Comparison of ENCODE assay signal across 21 cellular contexts in genomic region chr10:105742184-105742583, GRCh38.
DNase-seq lines count a peak whose midpoint lies in the region; TF ChIP-seq lines count a peak whose summit lies in the region.
"Had no signal": no experiment of that assay in that cellular context is flagged by ENCODE, and none has a peak within 500 bp of the region (broad histone marks: within the 10 kb centered on the region; RNA-seq: fewer than 3 reads in every experiment).

No MANE protein-coding gene starts in this region.

- no peaks in the 10 kb centered on the region for H3K4me1 Mint-ChIP-seq in Caco-2 (ENCODE audit: low read depth, unreplicated experiment)
- H3K4me1 Mint-ChIP-seq: activated naive CD4-positive, alpha-beta T cell treated with anti-CD3 and anti-CD28 coated beads, Interleukin-2, amount 50 U/mL, for 24 hours; CD14-positive monocyte; mesothelial cell of epicardium; T-helper 17 cell had no signal

- H3K4me1 ChIP-seq in Caco-2: no peaks in the 10 kb centered on the region
- H3K4me1 ChIP-seq: vagina had no signal

- DNase-seq in A172 (ENCODE audit: low spot score): peak; percentile 37
- peak; percentile 54 for DNase-seq in MV-4-11 (lab: John Stamatoyannopoulos, UW)
- DNase-seq in astrocyte of the hippocampus (ENCODE audit: low read depth, low spot score): peak; percentile 49
- DNase-seq in iris pigment epithelial cell (ENCODE audit: low read depth): peak; percentile 5
- no peak for DNase-seq in GOT3 (lab: John Stamatoyannopoulos, UW)
- no peak for DNase-seq in Caco-2
- no peak for DNase-seq in T1000 (lab: John Stamatoyannopoulos, UW)
- DNase-seq in Kasumi-1 (lab: John Stamatoyannopoulos, UW): no peak
- DNase-seq: activated CD4-positive, CD25-positive, alpha-beta regulatory T cell; activated CD8-positive, alpha-beta memory T cell treated with anti-CD3 and anti-CD28 coated beads for 24 hours; cortex of kidney; DMS153; hippocampal formation; MM.1S; NCI-H187 treated with DMSO at 0.1 percent for 48 hours; SHP77 treated with DMSO at 0.1 percent for 48 hours; T-helper 17 cell had no signal

- no peaks in the 10 kb centered on the region for H3K9me3 ChIP-seq in Caco-2
- H3K9me3 ChIP-seq: vagina had no signal

- no TSS peak for BruUV-seq in Caco-2 (replicated peaks; lab: Mats Ljungman, UMichigan)

- no peak for TF ChIP-seq CTCF in Caco-2 (IDR thresholded peaks at IDR 0.05; ENCODE audit: insufficient read depth in 1 of 2, low read depth in 1 of 2, low read length in 1 of 2, severe bottlenecking in 1 of 2, unreplicated experiment in 1 of 2)

- H3K36me3 ChIP-seq in Caco-2 (ENCODE audit: control insufficient read depth, insufficient read depth, low read length): no peaks in the 10 kb centered on the region
- H3K36me3 ChIP-seq: vagina had no signal

- CTCF ChIA-PET in Caco-2 (lab: Charles Lee): no interaction called here

- H3K27me3 ChIP-seq in Caco-2 (replicated peaks; ENCODE audit: control insufficient read depth, insufficient read depth, low read length): no peaks in the 10 kb centered on the region
- H3K27me3 ChIP-seq: vagina had no signal

- no peak overlapping the region for H3K4me3 ChIP-seq in Caco-2 (ENCODE audit: low read depth, low read length)
- H3K4me3 ChIP-seq: vagina had no signal

- H3K4me3 Mint-ChIP-seq in Caco-2 (ENCODE audit: unreplicated experiment): no peak overlapping the region
- H3K4me3 Mint-ChIP-seq: activated naive CD4-positive, alpha-beta T cell treated with anti-CD3 and anti-CD28 coated beads, Interleukin-2, amount 50 U/mL, for 24 hours; CD14-positive monocyte; mesothelial cell of epicardium; T-helper 17 cell had no signal

- no peaks in the 10 kb centered on the region for H3K9me3 Mint-ChIP-seq in Caco-2 (ENCODE audit: unreplicated experiment)
- H3K9me3 Mint-ChIP-seq: activated naive CD4-positive, alpha-beta T cell treated with anti-CD3 and anti-CD28 coated beads, Interleukin-2, amount 50 U/mL, for 24 hours had no signal

- POLR2A ChIA-PET in Caco-2 (lab: Charles Lee): no interaction called here

- no peaks in the 10 kb centered on the region for H3K36me3 Mint-ChIP-seq in Caco-2 (ENCODE audit: insufficient read depth, unreplicated experiment)
- H3K36me3 Mint-ChIP-seq: activated naive CD4-positive, alpha-beta T cell treated with anti-CD3 and anti-CD28 coated beads, Interleukin-2, amount 50 U/mL, for 24 hours; CD14-positive monocyte; mesothelial cell of epicardium had no signal

- intact Hi-C loops in Caco-2 (cut with micrococcal nuclease; ENCODE audit: unreplicated experiment): no loop called here

- no peak overlapping the region for H3K27ac Mint-ChIP-seq in Caco-2 (ENCODE audit: unreplicated experiment)
- H3K27ac Mint-ChIP-seq: activated naive CD4-positive, alpha-beta T cell treated with anti-CD3 and anti-CD28 coated beads, Interleukin-2, amount 50 U/mL, for 24 hours; CD14-positive monocyte; mesothelial cell of epicardium; T-helper 17 cell had no signal

- H3K27me3 Mint-ChIP-seq in Caco-2 (ENCODE audit: insufficient read depth, unreplicated experiment): no peaks in the 10 kb centered on the region
- H3K27me3 Mint-ChIP-seq: T-helper 17 cell had no signal

Comparison
In these comparisons a context has a peak if more than half of its experiments do, and no peak if none do; other contexts are left out.
1. DNase-seq: peak in A172 (single experiment), MV-4-11 (single experiment), astrocyte of the hippocampus (single experiment) and iris pigment epithelial cell (single experiment); none in GOT3 (single experiment), Caco-2 (0 of 2), T1000 (single experiment) and Kasumi-1 (0 of 2).